In the genomic region with DNA sequence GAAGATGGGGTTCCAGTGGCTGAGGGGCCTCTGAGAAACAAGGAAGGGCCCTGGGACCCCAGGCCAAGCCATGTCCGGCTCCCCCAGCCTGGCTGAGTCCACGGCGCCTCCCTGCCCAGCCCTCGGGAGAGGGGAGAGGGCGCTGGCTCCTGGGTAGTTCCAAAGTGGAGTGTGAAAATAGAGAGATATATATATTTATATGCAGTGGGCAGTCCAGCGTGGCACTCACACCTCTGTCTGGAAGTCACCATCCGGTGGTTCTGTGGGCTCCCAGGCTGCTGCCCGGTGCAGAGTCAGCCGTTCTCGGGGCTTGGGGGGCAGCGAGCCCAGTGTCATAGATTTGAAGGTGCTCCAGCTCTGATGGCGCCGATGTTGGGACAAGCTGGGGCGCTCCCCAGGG, we compare ENCODE assay signal across 18 cellular contexts. TPM values are rescaled to one million over a fixed set of nuclear protein-coding genes. Genes with fewer than 3 reads are reported as not detected.
DNase-seq lines count a peak whose midpoint lies in the region; ATAC-seq and TF ChIP-seq lines count a peak whose summit lies in the region.
"Had no signal": no experiment of that assay in that cellular context is flagged by ENCODE, and none has a peak within 500 bp of the region (broad histone marks: within the 10 kb centered on the region; RNA-seq: fewer than 3 reads in every experiment).

No MANE protein-coding gene starts in this region.

- DNase-seq in Right ventricle myocardium inferior (ENCODE audit: missing footprints) (peak; percentile 30), left cardiac atrium (no peak), H7 (peak; percentile 59), chondrocyte (ENCODE audit: low spot score) (peak; percentile 81), NCI-H2227 treated with DMSO at 0.1 percent for 48 hours (lab: John Stamatoyannopoulos, UW) (no peak), C1 segment of cervical spinal cord (lab: John Stamatoyannopoulos, UW) (no peak)
- DNase-seq: AML-193; Caco-2; Calu3; CD4-positive, alpha-beta memory T cell; CD4-positive, CD25-positive, alpha-beta regulatory T cell; CD8-positive, alpha-beta memory T cell; DMS79 treated with DMSO at 0.1 percent for 48 hours; GF-D8 had no signal

- no peak overlapping the region for H3K27ac Mint-ChIP-seq in chondrocyte (ENCODE audit: unreplicated experiment)
- H3K27ac Mint-ChIP-seq: B cell; CD14-positive monocyte; CD4-positive, CD25-positive, alpha-beta regulatory T cell had no signal

- no peak overlapping the region for H3K4me3 Mint-ChIP-seq in chondrocyte (ENCODE audit: unreplicated experiment)
- H3K4me3 Mint-ChIP-seq: B cell; CD14-positive monocyte; CD4-positive, alpha-beta memory T cell; CD4-positive, CD25-positive, alpha-beta regulatory T cell; CD8-positive, alpha-beta memory T cell had no signal

- H3K9me3 Mint-ChIP-seq in chondrocyte (ENCODE audit: low read depth): no peaks in the 10 kb centered on the region
- H3K9me3 Mint-ChIP-seq: CD14-positive monocyte had no signal

- intact Hi-C loops in Right ventricle myocardium inferior (cut with DNase I) (no loop called here), left cardiac atrium (cut with DNase I) (no loop called here)

- H3K27me3 Mint-ChIP-seq in chondrocyte (ENCODE audit: low read depth): no peaks in the 10 kb centered on the region

- no peak overlapping the region for H3K4me3 ChIP-seq in H7 (ENCODE audit: insufficient read depth, low read depth, low read length)
- H3K4me3 ChIP-seq: A549; BLaER1 treated with 17β-estradiol and CSF1 and Interleukin-3, amounts not matched to agents 10 nM and 100 nM had no signal

- H3K36me3 ChIP-seq in H7 (replicated peaks; ENCODE audit: control insufficient read depth, insufficient read depth, low read length): no peaks in the 10 kb centered on the region

- H3K36me3 Mint-ChIP-seq in chondrocyte (ENCODE audit: low read depth): peaks cover 4% of the 10 kb centered on the region
- H3K36me3 Mint-ChIP-seq: CD14-positive monocyte; CD4-positive, alpha-beta memory T cell; CD4-positive, CD25-positive, alpha-beta regulatory T cell; CD8-positive, alpha-beta memory T cell had no signal

- H3K27me3 ChIP-seq in H7 (ENCODE audit: control insufficient read depth, insufficient read depth, low read length): no peaks in the 10 kb centered on the region
- H3K27me3 ChIP-seq: BLaER1 treated with 17β-estradiol and CSF1 and Interleukin-3, amounts not matched to agents 10 nM and 100 nM had no signal

- ATAC-seq in Right ventricle myocardium inferior: no peak
- no peak for ATAC-seq in left cardiac atrium
- ATAC-seq: A549 had no signal

- no peak for TF ChIP-seq CTCF in chondrocyte (IDR thresholded peaks at IDR 0.05)

- no peaks in the 10 kb centered on the region for H3K4me1 Mint-ChIP-seq in chondrocyte (ENCODE audit: low read depth)
- H3K4me1 Mint-ChIP-seq: B cell; CD14-positive monocyte; CD4-positive, alpha-beta memory T cell; CD4-positive, CD25-positive, alpha-beta regulatory T cell; CD8-positive, alpha-beta memory T cell had no signal

RNA-seq across cellular contexts. Expression of gene COL16A1, which starts 23.4 kb away (rescaled TPM):
- total RNA-seq in Right ventricle myocardium inferior (12.7 TPM), left cardiac atrium (10 to 100 TPM; 19.8 to 27.5 TPM), chondrocyte (230 to 272 TPM (median 262 TPM) in 3 replicates)
- total RNA-seq in H7 (2014; rRNA removed; shearing (Covaris generic)): 10.3 and 13.8 TPM in 2 replicates
- total RNA-seq: B cell; CD4-positive, alpha-beta memory T cell; CD4-positive, CD25-positive, alpha-beta regulatory T cell had no signal

RNA-seq across cellular contexts. Expression of gene ADGRB2, which starts 36.9 kb away (rescaled TPM):
- total RNA-seq in Right ventricle myocardium inferior (16.1 TPM), left cardiac atrium (10 to 100 TPM; 14.0 to 18.7 TPM), chondrocyte (11.9 to 20.4 TPM (median 12.2 TPM) in 3 replicates)
- total RNA-seq in H7 (2014; rRNA removed; shearing (Covaris generic)): 28.0 and 39.8 TPM in 2 replicates

Comparison
In these comparisons a context has a peak if more than half of its experiments do, and no peak if none do; other contexts are left out.
1. DNase-seq: peak in Right ventricle myocardium inferior (single experiment), H7 (single experiment) and chondrocyte (single experiment); none in left cardiac atrium (single experiment), NCI-H2227 treated with DMSO at 0.1 percent for 48 hours (single experiment) and C1 segment of cervical spinal cord (0 of 14).